8 cellular contexts compared by ENCODE assay signal in genomic region chr11:3165152-3165705, GRCh38. TPM values are rescaled to one million over a fixed set of nuclear protein-coding genes. Genes with fewer than 3 reads are reported as not detected.
DNase-seq lines count a peak whose midpoint lies in the region; ATAC-seq and TF ChIP-seq lines count a peak whose summit lies in the region.

A gene with protein sequence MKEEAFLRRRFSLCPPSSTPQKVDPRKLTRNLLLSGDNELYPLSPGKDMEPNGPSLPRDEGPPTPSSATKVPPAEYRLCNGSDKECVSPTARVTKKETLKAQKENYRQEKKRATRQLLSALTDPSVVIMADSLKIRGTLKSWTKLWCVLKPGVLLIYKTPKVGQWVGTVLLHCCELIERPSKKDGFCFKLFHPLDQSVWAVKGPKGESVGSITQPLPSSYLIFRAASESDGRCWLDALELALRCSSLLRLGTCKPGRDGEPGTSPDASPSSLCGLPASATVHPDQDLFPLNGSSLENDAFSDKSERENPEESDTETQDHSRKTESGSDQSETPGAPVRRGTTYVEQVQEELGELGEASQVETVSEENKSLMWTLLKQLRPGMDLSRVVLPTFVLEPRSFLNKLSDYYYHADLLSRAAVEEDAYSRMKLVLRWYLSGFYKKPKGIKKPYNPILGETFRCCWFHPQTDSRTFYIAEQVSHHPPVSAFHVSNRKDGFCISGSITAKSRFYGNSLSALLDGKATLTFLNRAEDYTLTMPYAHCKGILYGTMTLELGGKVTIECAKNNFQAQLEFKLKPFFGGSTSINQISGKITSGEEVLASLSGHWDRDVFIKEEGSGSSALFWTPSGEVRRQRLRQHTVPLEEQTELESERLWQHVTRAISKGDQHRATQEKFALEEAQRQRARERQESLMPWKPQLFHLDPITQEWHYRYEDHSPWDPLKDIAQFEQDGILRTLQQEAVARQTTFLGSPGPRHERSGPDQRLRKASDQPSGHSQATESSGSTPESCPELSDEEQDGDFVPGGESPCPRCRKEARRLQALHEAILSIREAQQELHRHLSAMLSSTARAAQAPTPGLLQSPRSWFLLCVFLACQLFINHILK (minus strand): TSS chr11:3165310. CDS start chr11:3129148, 36,162 bp downstream.

- intact Hi-C loops in spleen (cut with DNase I; ENCODE audit: low total_unique reads), result no loop called here

- peaks cover 0 to 89% (median 54%) of the 10 kb centered on the region in 6 donors for H3K4me1 ChIP-seq in spleen

- H3K4me3 ChIP-seq in spleen, result peak within 1 kb of the TSS; percentile 44 to 85 (median 62)

- TF ChIP-seq POLR2A in spleen (IDR thresholded peaks at IDR 0.05), result peak in 1 of 3 donors; percentile 33
- no peak for TF ChIP-seq POLR2A in GM18505 (IDR thresholded peaks at IDR 0.05; ENCODE audit: borderline replicate concordance, extremely low read depth, insufficient read depth, insufficient read length)

- peaks cover 0 to 71% (median 6%) of the 10 kb centered on the region in 7 donors for H3K27me3 ChIP-seq in spleen (replicated peaks in 1 of 7)

- no peaks in the 10 kb centered on the region for H3K9me3 ChIP-seq in spleen

- H3K36me3 ChIP-seq in spleen, result no peaks in the 10 kb centered on the region

- TF ChIP-seq CTCF in spleen (IDR thresholded peaks at IDR 0.05 in 8 of 11, conservative IDR thresholded peaks at IDR 0.05 in 3 of 11), result no peak

- H3K27ac ChIP-seq in spleen, result peak within 1 kb of the TSS; percentile 57 to 87 (median 80)

- ATAC-seq in GM18505 (IDR thresholded peaks at IDR 0.05; ENCODE audit: unreplicated experiment), result no peak
- no peak for ATAC-seq in HG03095 (IDR thresholded peaks at IDR 0.05; ENCODE audit: unreplicated experiment)

- DNase-seq in C1 segment of cervical spinal cord (lab: John Stamatoyannopoulos, UW) (peak in 11 of 14 donors; percentile 18 to 81 (median 46)), M059J (ENCODE audit: low read depth) (peak; percentile 61), dedifferentiated amniotic fluid mesenchymal stem cell (ENCODE audit: extremely low spot score) (peak; percentile 46), kidney tubule cell (ENCODE audit: low spot score) (peak; percentile 70), spleen (peak; percentile 91)
- peak; percentile 23 to 28 for DNase-seq in activated CD4-positive, alpha-beta T cell treated with anti-CD3 and anti-CD28 coated beads for 4 hours

- WGBS in spleen, 5 donors, result 1 to 12% (median 2%) methylated on average over 8 to 63 of the region's 63 CpGs

RNA-seq across cellular contexts. Expression of the gene that starts here (rescaled TPM):
- 3.6 and 5.0 TPM in 2 replicates for total RNA-seq in M059J (2014; rRNA removed; shearing (Covaris generic))
- total RNA-seq in spleen, result 10 to 100 TPM; 37.2 to 91.2 (median 73.3) TPM
- polyA plus RNA-seq in spleen, result 10 to 100 TPM in 2 of 3 donors, 1 to 10 TPM in 1; 5.1 to 21.6 (median 10.7) TPM

Comparison
In these comparisons a context has a peak if more than half of its experiments do, and no peak if none do; other contexts are left out.
1. DNase-seq: peak in every context shown above with its lines; median percentile 91 in spleen; 70 in kidney tubule cell; 61 in M059J; 46 in C1 segment of cervical spinal cord; 46 in dedifferentiated amniotic fluid mesenchymal stem cell; 26 in activated CD4-positive, alpha-beta T cell treated with anti-CD3 and anti-CD28 coated beads for 4 hours.